In genomic region chr9:35161713-35162604, GRCh38 we compare ENCODE assay signal across 8 cellular contexts. TPM values are rescaled to one million over a fixed set of nuclear protein-coding genes. Genes with fewer than 3 reads are reported as not detected.
DNase-seq lines count a peak whose midpoint lies in the region; ATAC-seq, FAIRE-seq and TF ChIP-seq lines count a peak whose summit lies in the region.

UNC13B (plus strand) TSS chr9:35162009; CDS start chr9:35162284, 275 bp downstream.

- intact Hi-C loops in spleen (cut with DNase I; ENCODE audit: low total_unique reads), result loop anchor here (10.0 kb wide), 1 partner anchor 93 kb away; no protein-coding TSS in a partner anchor

- peaks cover 5 to 42% (median 24%) of the 10 kb centered on the region in 6 donors for H3K4me1 ChIP-seq in spleen

- no peaks in the 10 kb centered on the region for H3K36me3 ChIP-seq in spleen

- WGBS in spleen, 5 donors, result 0 to 1% (median 1%) methylated on average over 31 to 70 of the region's 70 CpGs

- H3K27ac ChIP-seq in spleen, result peak within 1 kb of the TSS in 7 of 8 donors; percentile 75 to 91 (median 88)

- ATAC-seq in GM18498 (IDR thresholded peaks at IDR 0.05; ENCODE audit: unreplicated experiment) (peak; percentile 70), HG03066 (IDR thresholded peaks at IDR 0.05; ENCODE audit: low read depth, unreplicated experiment) (peak; percentile 61), HG02884 (IDR thresholded peaks at IDR 0.05; ENCODE audit: unreplicated experiment) (no peak)

- peaks cover 0 to 6% (median 0%) of the 10 kb centered on the region in 7 donors for H3K27me3 ChIP-seq in spleen (replicated peaks in 1 of 7)

- peak in 2 of 11 experiments; percentile 18 to 19 for TF ChIP-seq CTCF in spleen (IDR thresholded peaks at IDR 0.05 in 8 of 11, conservative IDR thresholded peaks at IDR 0.05 in 3 of 11)

- H3K9me3 ChIP-seq in spleen, result no peaks in the 10 kb centered on the region

- peak; percentile 71 for FAIRE-seq in islet of Langerhans (lab: Jason Lieb, UNC)

- peak; percentile 84 for DNase-seq in NCI-H2227 treated with DMSO at 0.1 percent for 48 hours (lab: John Stamatoyannopoulos, UW)
- peak; percentile 64 for DNase-seq in activated CD4-positive, alpha-beta T cell treated with anti-CD3 and anti-CD28 coated beads for 1 hour
- DNase-seq in cerebellar nuclear complex (lab: John Stamatoyannopoulos, UW), result peak; percentile 87 to 88
- peak; percentile 94 for DNase-seq in spleen

- TF ChIP-seq POLR2A in spleen (IDR thresholded peaks at IDR 0.05), result no peak

- H3K4me3 ChIP-seq in spleen, result peak within 1 kb of the TSS; percentile 75 to 93 (median 84)

RNA-seq across cellular contexts. Expression of gene UNC13B, which starts in this region (rescaled TPM):
- 10 to 100 TPM; 10.7 to 18.7 (median 14.2) TPM for total RNA-seq in spleen
- polyA plus RNA-seq in spleen, result 1 to 10 TPM; 2.4 to 4.9 (median 2.5) TPM
